In genomic region chr19:44903216-44903601, GRCh38 we compare ENCODE assay signal across 17 cellular contexts. TPM values are rescaled to one million over a fixed set of nuclear protein-coding genes. Genes with fewer than 3 reads are reported as not detected.
A peak's percentile ranks its signal among the peaks of the same experiment; 100 is the strongest.
DNase-seq lines count a peak whose midpoint lies in the region; ATAC-seq and TF ChIP-seq lines count a peak whose summit lies in the region.
"Had no signal": no experiment of that assay in that cellular context is flagged by ENCODE, and none has a peak within 500 bp of the region (broad histone marks: within the 10 kb centered on the region; RNA-seq: fewer than 3 reads in every experiment).

No MANE protein-coding gene starts in this region.

- H3K9me3 Mint-ChIP-seq in effector memory CD8-positive, alpha-beta T cell, result no peaks in the 10 kb centered on the region
- no peaks in the 10 kb centered on the region for H3K9me3 Mint-ChIP-seq in stimulated activated naive B cell treated with anti-CD40 and anti-IgM and Interleukin-4, amounts not matched to agents 10 μg/mL and 1 μg/mL and 100 μg/mL, for 72 hours

- peaks cover 5 to 6% of the 10 kb centered on the region in 2 donors for H3K4me1 Mint-ChIP-seq in effector memory CD8-positive, alpha-beta T cell (ENCODE audit: low read depth in 2 of 2)
- H3K4me1 Mint-ChIP-seq in stimulated activated naive B cell treated with anti-CD40 and anti-IgM and Interleukin-4, amounts not matched to agents 10 μg/mL and 1 μg/mL and 100 μg/mL, for 72 hours, result peaks cover 10 to 37% of the 10 kb centered on the region in 2 donors

- TF ChIP-seq CTCF in heart right ventricle (IDR thresholded peaks at IDR 0.05) (no peak), left ventricle myocardium inferior (IDR thresholded peaks at IDR 0.05; ENCODE audit: borderline replicate concordance) (no peak), OCI-LY7 (conservative IDR thresholded peaks at IDR 0.05; ENCODE audit: low read length) (no peak)

- peaks cover 0 to 24% (median 5%) of the 10 kb centered on the region in 9 donors for H3K4me1 ChIP-seq in heart right ventricle
- peaks cover 22% of the 10 kb centered on the region for H3K4me1 ChIP-seq in left ventricle myocardium inferior
- H3K4me1 ChIP-seq in OCI-LY7 (ENCODE audit: insufficient read depth, low read length, poor library complexity, severe bottlenecking), result peaks cover 15% of the 10 kb centered on the region
- H3K4me1 ChIP-seq: BE2C had no signal

- H3K9me3 ChIP-seq in heart right ventricle, result no peaks in the 10 kb centered on the region
- H3K9me3 ChIP-seq in left ventricle myocardium inferior (replicated peaks), result no peaks in the 10 kb centered on the region
- H3K9me3 ChIP-seq in OCI-LY7 (ENCODE audit: low read length), result no peaks in the 10 kb centered on the region
- H3K9me3 ChIP-seq: BE2C had no signal

- ATAC-seq in heart right ventricle (peak in 5 of 8 donors; percentile 2 to 13 (median 11)), GM19397 (IDR thresholded peaks at IDR 0.05; ENCODE audit: unreplicated experiment) (no peak)
- ATAC-seq in effector memory CD8-positive, alpha-beta T cell (replicated peaks), result peak; percentile 7
- peak; percentile 3 to 4 for ATAC-seq in stimulated activated naive B cell treated with anti-CD40 and anti-IgM and Interleukin-4, amounts not matched to agents 10 μg/mL and 1 μg/mL and 100 μg/mL, for 72 hours (replicated peaks)

- peak overlapping the region in 1 of 2 donors; percentile 26 for H3K27ac Mint-ChIP-seq in effector memory CD8-positive, alpha-beta T cell
- no peak overlapping the region for H3K27ac Mint-ChIP-seq in stimulated activated naive B cell treated with anti-CD40 and anti-IgM and Interleukin-4, amounts not matched to agents 10 μg/mL and 1 μg/mL and 100 μg/mL, for 72 hours

- no peak overlapping the region for H3K4me3 Mint-ChIP-seq in effector memory CD8-positive, alpha-beta T cell
- H3K4me3 Mint-ChIP-seq in stimulated activated naive B cell treated with anti-CD40 and anti-IgM and Interleukin-4, amounts not matched to agents 10 μg/mL and 1 μg/mL and 100 μg/mL, for 72 hours, result no peak overlapping the region
- H3K4me3 Mint-ChIP-seq: CD4-positive, alpha-beta memory T cell had no signal

- H4K20me1 ChIP-seq in OCI-LY7 (ENCODE audit: insufficient read depth, low read length), result no peaks in the 10 kb centered on the region

- H3K27ac ChIP-seq in heart right ventricle (no peak overlapping the region), left ventricle myocardium inferior (replicated peaks) (no peak overlapping the region), OCI-LY7 (ENCODE audit: low read depth, low read length, poor library complexity, severe bottlenecking) (no peak overlapping the region)

- H3K79me2 ChIP-seq in OCI-LY7 (ENCODE audit: insufficient read depth, low read depth, low read length), result no peaks in the 10 kb centered on the region

- H3K27me3 Mint-ChIP-seq in effector memory CD8-positive, alpha-beta T cell, result peaks cover 22 to 28% of the 10 kb centered on the region in 2 donors
- H3K27me3 Mint-ChIP-seq in stimulated activated naive B cell treated with anti-CD40 and anti-IgM and Interleukin-4, amounts not matched to agents 10 μg/mL and 1 μg/mL and 100 μg/mL, for 72 hours, result peaks cover 28 to 31% of the 10 kb centered on the region in 2 donors

- DNase-seq in heart right ventricle (no peak), left ventricle myocardium inferior (no peak), OCI-LY7 (ENCODE audit: low spot score) (no peak), NCI-H526 treated with DMSO at 0.1 percent for 48 hours (lab: John Stamatoyannopoulos, UW) (no peak), COLO829 (ENCODE audit: low spot score) (no peak)
- no peak for DNase-seq in effector memory CD8-positive, alpha-beta T cell
- DNase-seq in stimulated activated naive B cell treated with anti-CD40 and anti-IgM and Interleukin-4, amounts not matched to agents 10 μg/mL and 1 μg/mL and 100 μg/mL, for 72 hours, result no peak
- DNase-seq: DMS 273 treated with DMSO at 0.1 percent for 48 hours, NCI-H187 treated with DMSO at 0.1 percent for 48 hours, NCI-H446 treated with DMSO at 0.1 percent for 48 hours had no signal

- no peak overlapping the region for H3K4me3 ChIP-seq in heart right ventricle
- H3K4me3 ChIP-seq in left ventricle myocardium inferior, result no peak overlapping the region
- H3K4me3 ChIP-seq in OCI-LY7 (ENCODE audit: low read depth, low read length, poor library complexity, severe bottlenecking), result no peak overlapping the region

- intact Hi-C loops in heart right ventricle (cut with DNase I), result loop anchor here in 8 of 10 donors (1.0 to 10.0 kb wide), 7 partner anchors 48 to 434 kb away; partner anchors contain the start of gene EXOC3L2 (in 1 of the 8)
- intact Hi-C loops in left ventricle myocardium inferior (cut with micrococcal nuclease), result loop anchor here (5.0 kb wide), 1 partner anchor 49 kb away; no protein-coding TSS in a partner anchor
- intact Hi-C loops in OCI-LY7 (cut with micrococcal nuclease; ENCODE audit: unreplicated experiment), result loop anchor here (2.0 to 5.0 kb wide), 2 partner anchors 48 to 284 kb away; no protein-coding TSS in a partner anchor

- H3K36me3 ChIP-seq in heart right ventricle (peaks cover 0 to 51% (median 24%) of the 10 kb centered on the region in 9 donors), left ventricle myocardium inferior (peaks cover 44% of the 10 kb centered on the region), OCI-LY7 (ENCODE audit: insufficient read depth, low read length) (peaks cover 61% of the 10 kb centered on the region)

- CTCF ChIA-PET in OCI-LY7 (lab: Charles Lee; ENCODE audit: unreplicated experiment), result no interaction called here

- H2AFZ ChIP-seq in OCI-LY7 (ENCODE audit: low read length), result no peak overlapping the region

- peaks cover 34% of the 10 kb centered on the region for H3K36me3 Mint-ChIP-seq in effector memory CD8-positive, alpha-beta T cell (ENCODE audit: insufficient read depth)
- H3K36me3 Mint-ChIP-seq in stimulated activated naive B cell treated with anti-CD40 and anti-IgM and Interleukin-4, amounts not matched to agents 10 μg/mL and 1 μg/mL and 100 μg/mL, for 72 hours, result peaks cover 27 to 36% of the 10 kb centered on the region in 2 donors

- H3K27me3 ChIP-seq in heart right ventricle (peaks cover 0 to 36% (median 23%) of the 10 kb centered on the region in 7 donors), left ventricle myocardium inferior (ENCODE audit: low read depth) (peaks cover 36% of the 10 kb centered on the region)

- 70 to 77% methylated on average over 14 to 15 of the region's 15 CpGs for WGBS in heart right ventricle, 2 donors

- POLR2A ChIA-PET in OCI-LY7 (lab: Charles Lee), result no interaction called here

- H3K9me2 ChIP-seq in OCI-LY7 (ENCODE audit: insufficient read depth, low read length), result no peaks in the 10 kb centered on the region

- no peak overlapping the region for H3K4me2 ChIP-seq in OCI-LY7 (ENCODE audit: low read length)

- TSS peak; percentile 89 for BruUV-seq in OCI-LY7 (replicated peaks; lab: Mats Ljungman, UMichigan)

RNA-seq across cellular contexts. Expression of gene APOE, which starts 2.4 kb away (rescaled TPM):
- total RNA-seq in heart right ventricle, result 10 to 100 TPM in 9 of 10 donors, 1 to 10 TPM in 1; 6.0 to 29.5 (median 20.6) TPM
- polyA plus RNA-seq in heart right ventricle, result 10 to 100 TPM; 63.6 to 77.8 TPM
- total RNA-seq in left ventricle myocardium inferior, result 24.1 TPM
- total RNA-seq in OCI-LY7 (2014; rRNA removed; shearing (Covaris generic)), result 2.1 and 3.3 TPM in 2 replicates
- total RNA-seq in OCI-LY7 (2022), result 1.1 and 1.8 TPM in 2 replicates
- polyA plus RNA-seq: CD4-positive, alpha-beta memory T cell had no signal

RNA-seq across cellular contexts. Expression of gene APOC1, which starts 11.2 kb away (rescaled TPM):
- 10 to 100 TPM in 1 of 10 donors, 1 to 10 TPM in 4, not detected in 5; 1.4 to 13.5 (median 1.6) TPM for total RNA-seq in heart right ventricle
- 1 to 10 TPM; 3.6 to 5.3 TPM for polyA plus RNA-seq in heart right ventricle
- total RNA-seq in left ventricle myocardium inferior, result 0.85 TPM
- total RNA-seq in OCI-LY7 (2014; rRNA removed; shearing (Covaris generic)), result not detected in 2 replicates
- 1.9 TPM in 1 of 2 replicates, not detected in the other for total RNA-seq in OCI-LY7 (2022)
- polyA plus RNA-seq: CD4-positive, alpha-beta memory T cell had no signal

RNA-seq across cellular contexts. Expression of gene TOMM40, which starts 12.2 kb away (rescaled TPM):
- total RNA-seq in heart right ventricle, result 10 to 100 TPM; 37.8 to 66.2 (median 43.9) TPM
- 10 to 100 TPM; 45.6 to 77.5 TPM for polyA plus RNA-seq in heart right ventricle
- 47.3 TPM for total RNA-seq in left ventricle myocardium inferior
- 89.7 and 90.1 TPM in 2 replicates for total RNA-seq in OCI-LY7 (2014; rRNA removed; shearing (Covaris generic))
- total RNA-seq in OCI-LY7 (2022), result 58.9 and 80.9 TPM in 2 replicates

RNA-seq across cellular contexts. Expression of gene APOC4, which starts 38.8 kb away (rescaled TPM):
- total RNA-seq in heart right ventricle (not detected), left ventricle myocardium inferior (not detected), OCI-LY7 (2022) (not detected in 2 replicates)
- polyA plus RNA-seq in heart right ventricle, result not detected
- total RNA-seq in OCI-LY7 (2014; rRNA removed; shearing (Covaris generic)), result not detected in 2 replicates
- total RNA-seq: CD4-positive, alpha-beta memory T cell; Daoy; H1; SK-MEL-5 had no signal
- polyA plus RNA-seq: AG04450; CD4-positive, alpha-beta memory T cell; H1 had no signal

RNA-seq across cellular contexts. Expression of gene APOC2, which starts 42.6 kb away (rescaled TPM):
- under 1 TPM in 2 of 10 donors, not detected in 8; 0.65 to 0.79 TPM for total RNA-seq in heart right ventricle
- under 1 TPM; 0.36 to 0.66 TPM for polyA plus RNA-seq in heart right ventricle
- total RNA-seq in left ventricle myocardium inferior, result not detected
- total RNA-seq in OCI-LY7 (2014; rRNA removed; shearing (Covaris generic)), result 0.35 TPM in 1 of 2 replicates, not detected in the other
- not detected in 2 replicates for total RNA-seq in OCI-LY7 (2022)
- total RNA-seq: Daoy, H1 had no signal
- polyA plus RNA-seq: AG04450; CD4-positive, alpha-beta memory T cell; H1 had no signal
